2 cellular contexts compared by ENCODE assay signal in genomic region chr7:134703241-134703594, GRCh38.
TF ChIP-seq lines count a peak whose summit lies in the region.

No MANE protein-coding gene starts in this region.

TF ChIP-seq in SK-N-SH, 30 proteins besides CTCF, POLR2A, EP300 and RAD21 (continued from another document):
- TF ChIP-seq, protein P1, sequence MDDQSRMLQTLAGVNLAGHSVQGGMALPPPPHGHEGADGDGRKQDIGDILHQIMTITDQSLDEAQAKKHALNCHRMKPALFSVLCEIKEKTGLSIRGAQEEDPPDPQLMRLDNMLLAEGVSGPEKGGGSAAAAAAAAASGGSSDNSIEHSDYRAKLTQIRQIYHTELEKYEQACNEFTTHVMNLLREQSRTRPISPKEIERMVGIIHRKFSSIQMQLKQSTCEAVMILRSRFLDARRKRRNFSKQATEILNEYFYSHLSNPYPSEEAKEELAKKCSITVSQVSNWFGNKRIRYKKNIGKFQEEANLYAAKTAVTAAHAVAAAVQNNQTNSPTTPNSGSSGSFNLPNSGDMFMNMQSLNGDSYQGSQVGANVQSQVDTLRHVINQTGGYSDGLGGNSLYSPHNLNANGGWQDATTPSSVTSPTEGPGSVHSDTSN (IDR thresholded peaks at IDR 0.05), result no peak
- TF ChIP-seq GABPA (IDR thresholded peaks at IDR 0.05; ENCODE audit: low read depth) (no peak), SIN3A (IDR thresholded peaks at IDR 0.05; ENCODE audit: borderline replicate concordance, low read depth, low read length) (no peak), ELF1 (IDR thresholded peaks at IDR 0.05) (no peak), RXRA (IDR thresholded peaks at IDR 0.05; ENCODE audit: borderline replicate concordance, low read depth) (no peak), TCF12 (IDR thresholded peaks at IDR 0.05) (no peak), POLR2AphosphoS5 (IDR thresholded peaks at IDR 0.05; ENCODE audit: low read depth, low read length) (no peak), NRF1 (IDR thresholded peaks at IDR 0.05; ENCODE audit: low read depth, low read length) (no peak), RFX5 (IDR thresholded peaks at IDR 0.05; ENCODE audit: low read length) (no peak), SMC3 (IDR thresholded peaks at IDR 0.05; ENCODE audit: low read depth, low read length) (no peak)
- TF ChIP-seq, protein P2, sequence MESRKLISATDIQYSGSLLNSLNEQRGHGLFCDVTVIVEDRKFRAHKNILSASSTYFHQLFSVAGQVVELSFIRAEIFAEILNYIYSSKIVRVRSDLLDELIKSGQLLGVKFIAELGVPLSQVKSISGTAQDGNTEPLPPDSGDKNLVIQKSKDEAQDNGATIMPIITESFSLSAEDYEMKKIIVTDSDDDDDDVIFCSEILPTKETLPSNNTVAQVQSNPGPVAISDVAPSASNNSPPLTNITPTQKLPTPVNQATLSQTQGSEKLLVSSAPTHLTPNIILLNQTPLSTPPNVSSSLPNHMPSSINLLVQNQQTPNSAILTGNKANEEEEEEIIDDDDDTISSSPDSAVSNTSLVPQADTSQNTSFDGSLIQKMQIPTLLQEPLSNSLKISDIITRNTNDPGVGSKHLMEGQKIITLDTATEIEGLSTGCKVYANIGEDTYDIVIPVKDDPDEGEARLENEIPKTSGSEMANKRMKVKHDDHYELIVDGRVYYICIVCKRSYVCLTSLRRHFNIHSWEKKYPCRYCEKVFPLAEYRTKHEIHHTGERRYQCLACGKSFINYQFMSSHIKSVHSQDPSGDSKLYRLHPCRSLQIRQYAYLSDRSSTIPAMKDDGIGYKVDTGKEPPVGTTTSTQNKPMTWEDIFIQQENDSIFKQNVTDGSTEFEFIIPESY (IDR thresholded peaks at IDR 0.05; ENCODE audit: borderline replicate concordance, low read depth), result no peak

TF ChIP-seq in SK-N-SH treated with all-trans-retinoic acid at 6 μM for 48 hours, 23 proteins besides CTCF, POLR2A, EP300 and RAD21 (continued from another document):
- no peak for TF ChIP-seq TSHZ2 (CRISPR knock-in tag; IDR thresholded peaks at IDR 0.05)
- no peak for TF ChIP-seq GLIS3 (CRISPR knock-in tag; IDR thresholded peaks at IDR 0.05)
- no peak for TF ChIP-seq CSRNP3 (CRISPR knock-in tag; IDR thresholded peaks at IDR 0.05)
- no peak for TF ChIP-seq ZNF8 (CRISPR knock-in tag; IDR thresholded peaks at IDR 0.05)
- TF ChIP-seq BACH2 (CRISPR knock-in tag; IDR thresholded peaks at IDR 0.05; ENCODE audit: borderline replicate concordance), result no peak
- no peak for TF ChIP-seq ZFP3 (CRISPR knock-in tag; IDR thresholded peaks at IDR 0.05)
- TF ChIP-seq ZFP30 (CRISPR knock-in tag; IDR thresholded peaks at IDR 0.05), result no peak
- no peak for TF ChIP-seq PATZ1 (CRISPR knock-in tag; IDR thresholded peaks at IDR 0.05; ENCODE audit: borderline replicate concordance)
- no peak for TF ChIP-seq TOX (CRISPR knock-in tag; IDR thresholded peaks at IDR 0.05; ENCODE audit: borderline replicate concordance)
- no peak for TF ChIP-seq ZC3H10 (CRISPR knock-in tag; IDR thresholded peaks at IDR 0.05)
- TF ChIP-seq ZNF70 (CRISPR knock-in tag; IDR thresholded peaks at IDR 0.05), result no peak
- TF ChIP-seq, protein P3, sequence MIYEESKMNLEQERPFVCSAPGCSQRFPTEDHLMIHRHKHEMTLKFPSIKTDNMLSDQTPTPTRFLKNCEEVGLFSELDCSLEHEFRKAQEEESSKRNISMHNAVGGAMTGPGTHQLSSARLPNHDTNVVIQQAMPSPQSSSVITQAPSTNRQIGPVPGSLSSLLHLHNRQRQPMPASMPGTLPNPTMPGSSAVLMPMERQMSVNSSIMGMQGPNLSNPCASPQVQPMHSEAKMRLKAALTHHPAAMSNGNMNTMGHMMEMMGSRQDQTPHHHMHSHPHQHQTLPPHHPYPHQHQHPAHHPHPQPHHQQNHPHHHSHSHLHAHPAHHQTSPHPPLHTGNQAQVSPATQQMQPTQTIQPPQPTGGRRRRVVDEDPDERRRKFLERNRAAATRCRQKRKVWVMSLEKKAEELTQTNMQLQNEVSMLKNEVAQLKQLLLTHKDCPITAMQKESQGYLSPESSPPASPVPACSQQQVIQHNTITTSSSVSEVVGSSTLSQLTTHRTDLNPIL (CRISPR knock-in tag; IDR thresholded peaks at IDR 0.05; ENCODE audit: low read depth), result no peak
- TF ChIP-seq ESRRG (CRISPR knock-in tag; IDR thresholded peaks at IDR 0.05), result no peak
TF ChIP-seq in SK-N-SH treated with all-trans-retinoic acid at 6 μM for 48 hours: peak in this region for 0.
